ENCODE assay signal across 1 cellular context in the genomic region with DNA sequence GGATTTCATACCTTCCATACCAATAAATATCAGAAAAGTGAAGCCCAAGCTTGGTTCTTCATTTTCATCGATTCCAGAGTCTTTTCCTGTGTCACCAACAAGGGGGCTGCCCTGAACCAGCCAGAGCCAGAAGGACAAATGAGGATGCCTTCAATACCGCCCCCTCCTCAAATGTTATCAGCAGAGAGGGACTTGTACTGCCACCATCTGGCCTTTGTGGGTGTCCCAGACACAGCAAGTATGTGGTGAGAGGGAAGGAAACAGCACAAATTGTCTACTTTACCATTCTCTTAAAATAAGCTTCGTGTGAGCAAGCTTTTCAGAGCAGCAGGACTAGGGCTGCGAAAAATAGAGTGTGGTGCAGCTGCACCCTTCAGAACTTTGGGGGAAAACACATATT.
TF ChIP-seq lines count a peak whose summit lies in the region.

No MANE protein-coding gene starts in this region.

TF ChIP-seq in HCT116, 20 proteins besides CTCF, POLR2A, EP300 and RAD21 (continued from another document):
- TF ChIP-seq FOSL1 (IDR thresholded peaks at IDR 0.05; ENCODE audit: low read depth) = no peak
